8 cellular contexts compared by ENCODE assay signal in genomic region chr14:56339855-56340701, GRCh38.
A peak's percentile ranks its signal among the peaks of the same experiment; 100 is the strongest.
DNase-seq lines count a peak whose midpoint lies in the region; ATAC-seq and TF ChIP-seq lines count a peak whose summit lies in the region.

No MANE protein-coding gene starts in this region.

- ATAC-seq in GM18499 (IDR thresholded peaks at IDR 0.05; ENCODE audit: insufficient read depth, unreplicated experiment) (peak; percentile 70), HG03196 (IDR thresholded peaks at IDR 0.05; ENCODE audit: unreplicated experiment) (peak; percentile 77), memory B cell (ENCODE audit: low read depth) (peak; percentile 52)

- no peaks in the 10 kb centered on the region for H3K36me3 Mint-ChIP-seq in memory B cell

- peak; percentile 84 for DNase-seq in NCI-H524 treated with DMSO at 0.1 percent for 48 hours (lab: John Stamatoyannopoulos, UW)
- peak; percentile 16 to 30 for DNase-seq in activated CD4-positive, alpha-beta T cell treated with anti-CD3 and anti-CD28 coated beads, Interleukin-2, amount 50 U/mL, for 24 hours (ENCODE audit: low read depth in 1 of 2, low spot score in 1 of 2)
- peak in 2 of 3 donors; percentile 6 to 23 for DNase-seq in effector memory CD4-positive, alpha-beta T cell
- peak; percentile 14 to 45 for DNase-seq in memory B cell (ENCODE audit: low spot score in 2 of 2)
- DNase-seq in stimulated activated CD8-positive, alpha-beta memory T cell treated with anti-CD3 and anti-CD28 coated beads, Interleukin-15, amount 100 ng/mL, for 4 hours (ENCODE audit: low read depth in 2 of 2): peak; percentile 3 to 6

- no peak overlapping the region for H3K27ac ChIP-seq in 22Rv1
- H3K27ac ChIP-seq in effector memory CD4-positive, alpha-beta T cell (ENCODE audit: insufficient read depth, low read length, poor library complexity, severe bottlenecking): no peak overlapping the region

- no peak overlapping the region for H3K27ac Mint-ChIP-seq in memory B cell

- no peaks in the 10 kb centered on the region for H3K9me3 Mint-ChIP-seq in memory B cell

- H3K9me3 ChIP-seq in effector memory CD4-positive, alpha-beta T cell (ENCODE audit: control insufficient read depth, low read length): no peaks in the 10 kb centered on the region

- H3K4me3 ChIP-seq in effector memory CD4-positive, alpha-beta T cell (ENCODE audit: insufficient read depth, low read depth, low read length, poor library complexity, severe bottlenecking): no peak overlapping the region

- H3K4me3 Mint-ChIP-seq in memory B cell: no peak overlapping the region

- peak; percentile 88 for TF ChIP-seq CTCF in 22Rv1 (IDR thresholded peaks at IDR 0.05)

- no peaks in the 10 kb centered on the region for H3K4me1 ChIP-seq in effector memory CD4-positive, alpha-beta T cell (ENCODE audit: control insufficient read depth, insufficient read depth, low read length, poor library complexity, severe bottlenecking)

- H3K27me3 ChIP-seq in effector memory CD4-positive, alpha-beta T cell (replicated peaks; ENCODE audit: control insufficient read depth, insufficient read depth, low read length, poor library complexity, severe bottlenecking): no peaks in the 10 kb centered on the region

- no peaks in the 10 kb centered on the region for H3K36me3 ChIP-seq in effector memory CD4-positive, alpha-beta T cell (ENCODE audit: control insufficient read depth, insufficient read depth, low read length)

- peaks cover 8% of the 10 kb centered on the region for H3K4me1 Mint-ChIP-seq in memory B cell

- H3K27me3 Mint-ChIP-seq in memory B cell: no peaks in the 10 kb centered on the region

Comparison
In these comparisons a context has a peak if more than half of its experiments do, and no peak if none do; other contexts are left out.
1. DNase-seq: peak in every context shown above with its lines; median percentile 84 in NCI-H524 treated with DMSO at 0.1 percent for 48 hours; 30 in memory B cell; 23 in activated CD4-positive, alpha-beta T cell treated with anti-CD3 and anti-CD28 coated beads, Interleukin-2, amount 50 U/mL, for 24 hours; 14 in effector memory CD4-positive, alpha-beta T cell; 4 in stimulated activated CD8-positive, alpha-beta memory T cell treated with anti-CD3 and anti-CD28 coated beads, Interleukin-15, amount 100 ng/mL, for 4 hours.